Comparison of ENCODE assay signal across 8 cellular contexts in the genomic region with DNA sequence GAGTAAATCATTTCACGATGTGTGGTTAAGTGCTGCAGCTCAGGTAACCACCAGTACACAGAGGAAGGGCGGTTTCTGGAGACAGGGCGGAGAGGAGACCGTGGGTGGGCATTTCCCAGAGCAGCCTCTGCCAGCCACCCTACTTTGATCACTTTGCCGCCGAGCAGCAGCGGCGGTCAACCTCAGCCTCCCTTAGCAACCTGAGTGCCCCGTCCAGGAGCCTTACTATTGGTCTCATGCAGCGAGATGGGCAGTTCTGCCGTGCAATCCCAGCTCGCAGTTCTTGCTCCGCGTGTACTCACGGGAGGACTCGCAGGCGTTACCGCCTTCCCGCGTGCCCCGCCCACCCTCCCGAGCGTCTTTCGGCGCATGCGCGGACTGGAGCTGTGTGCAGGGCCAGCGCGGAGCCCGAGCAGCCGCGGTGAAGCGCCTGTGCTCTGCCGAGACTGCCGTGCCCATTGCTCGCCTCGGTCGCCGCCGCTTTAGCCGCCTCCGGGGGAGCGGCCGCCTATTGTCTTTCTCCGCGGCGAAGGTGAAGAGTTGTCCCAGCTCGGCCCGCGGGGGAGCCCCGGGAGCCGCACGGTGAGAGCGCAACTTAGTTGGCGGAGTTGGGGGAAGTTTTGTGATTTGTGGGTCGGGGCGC. TPM values are rescaled to one million over a fixed set of nuclear protein-coding genes. Genes with fewer than 3 reads are reported as not detected.
DNase-seq lines count a peak whose midpoint lies in the region; ATAC-seq and TF ChIP-seq lines count a peak whose summit lies in the region.

A gene with protein sequence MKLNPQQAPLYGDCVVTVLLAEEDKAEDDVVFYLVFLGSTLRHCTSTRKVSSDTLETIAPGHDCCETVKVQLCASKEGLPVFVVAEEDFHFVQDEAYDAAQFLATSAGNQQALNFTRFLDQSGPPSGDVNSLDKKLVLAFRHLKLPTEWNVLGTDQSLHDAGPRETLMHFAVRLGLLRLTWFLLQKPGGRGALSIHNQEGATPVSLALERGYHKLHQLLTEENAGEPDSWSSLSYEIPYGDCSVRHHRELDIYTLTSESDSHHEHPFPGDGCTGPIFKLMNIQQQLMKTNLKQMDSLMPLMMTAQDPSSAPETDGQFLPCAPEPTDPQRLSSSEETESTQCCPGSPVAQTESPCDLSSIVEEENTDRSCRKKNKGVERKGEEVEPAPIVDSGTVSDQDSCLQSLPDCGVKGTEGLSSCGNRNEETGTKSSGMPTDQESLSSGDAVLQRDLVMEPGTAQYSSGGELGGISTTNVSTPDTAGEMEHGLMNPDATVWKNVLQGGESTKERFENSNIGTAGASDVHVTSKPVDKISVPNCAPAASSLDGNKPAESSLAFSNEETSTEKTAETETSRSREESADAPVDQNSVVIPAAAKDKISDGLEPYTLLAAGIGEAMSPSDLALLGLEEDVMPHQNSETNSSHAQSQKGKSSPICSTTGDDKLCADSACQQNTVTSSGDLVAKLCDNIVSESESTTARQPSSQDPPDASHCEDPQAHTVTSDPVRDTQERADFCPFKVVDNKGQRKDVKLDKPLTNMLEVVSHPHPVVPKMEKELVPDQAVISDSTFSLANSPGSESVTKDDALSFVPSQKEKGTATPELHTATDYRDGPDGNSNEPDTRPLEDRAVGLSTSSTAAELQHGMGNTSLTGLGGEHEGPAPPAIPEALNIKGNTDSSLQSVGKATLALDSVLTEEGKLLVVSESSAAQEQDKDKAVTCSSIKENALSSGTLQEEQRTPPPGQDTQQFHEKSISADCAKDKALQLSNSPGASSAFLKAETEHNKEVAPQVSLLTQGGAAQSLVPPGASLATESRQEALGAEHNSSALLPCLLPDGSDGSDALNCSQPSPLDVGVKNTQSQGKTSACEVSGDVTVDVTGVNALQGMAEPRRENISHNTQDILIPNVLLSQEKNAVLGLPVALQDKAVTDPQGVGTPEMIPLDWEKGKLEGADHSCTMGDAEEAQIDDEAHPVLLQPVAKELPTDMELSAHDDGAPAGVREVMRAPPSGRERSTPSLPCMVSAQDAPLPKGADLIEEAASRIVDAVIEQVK (N-terminal part only) (plus strand): TSS at position 387 of the 643 bp plus-strand sequence. CDS start 105,118 bp downstream, outside the sequence.

- peak; percentile 86 for ATAC-seq in HG03432 (IDR thresholded peaks at IDR 0.05; ENCODE audit: unreplicated experiment)

- no peaks in the 10 kb centered on the region for H3K36me3 ChIP-seq in kidney epithelial cell (ENCODE audit: control insufficient read depth, insufficient read depth, low read length)

- TF ChIP-seq CTCF in kidney epithelial cell (IDR thresholded peaks at IDR 0.05; ENCODE audit: insufficient read depth, low read length, poor library complexity, severe bottlenecking): no peak

- H3K27me3 ChIP-seq in kidney epithelial cell (ENCODE audit: control insufficient read depth, insufficient read depth, low read length): no peaks in the 10 kb centered on the region

- TF ChIP-seq POLR2A in GM19193 (IDR thresholded peaks at IDR 0.05; ENCODE audit: extremely low read depth, insufficient read depth, insufficient read length): peak; percentile 86

- peak within 1 kb of the TSS; percentile 89 for H3K4me3 ChIP-seq in kidney epithelial cell (ENCODE audit: low read depth, low read length)

- DNase-seq in Ammon's horn (ENCODE audit: low spot score) (peak; percentile 96), NCI-H460 (ENCODE audit: extremely low read depth, low read depth) (peak; percentile 98), cerebellum (ENCODE audit: low spot score) (peak; percentile 78), kidney epithelial cell (ENCODE audit: low read depth) (peak; percentile 99)
- peak; percentile 87 for DNase-seq in activated CD4-positive, CD25-positive, alpha-beta regulatory T cell treated with anti-CD3 and anti-CD28 coated beads, Interleukin-2, amount 50 U/mL, for 72 hours
- peak; percentile 96 for DNase-seq in stimulated activated CD4-positive, alpha-beta T cell treated with anti-CD3 and anti-CD28 coated beads, Interleukin-15, amount 100 ng/mL, for 24 hours

RNA-seq across cellular contexts. Expression of the gene that starts here (rescaled TPM):
- total RNA-seq in NCI-H460 (2014; rRNA removed; shearing (Covaris generic)): 24.5 and 31.4 TPM in 2 replicates
- polyA plus RNA-seq in NCI-H460 (2014; cell fraction: nucleus; rRNA removed): 10.2 and 12.7 TPM in 2 replicates
- total RNA-seq in cerebellum (96.0 TPM), kidney epithelial cell (47.5 and 54.0 TPM in 2 replicates)

Comparison
In these comparisons a context has a peak if more than half of its experiments do, and no peak if none do; other contexts are left out.
1. Peak in every context shown above with its lines: DNase-seq, ATAC-seq and H3K4me3 ChIP-seq.